26 cellular contexts compared by ENCODE assay signal in the genomic region with DNA sequence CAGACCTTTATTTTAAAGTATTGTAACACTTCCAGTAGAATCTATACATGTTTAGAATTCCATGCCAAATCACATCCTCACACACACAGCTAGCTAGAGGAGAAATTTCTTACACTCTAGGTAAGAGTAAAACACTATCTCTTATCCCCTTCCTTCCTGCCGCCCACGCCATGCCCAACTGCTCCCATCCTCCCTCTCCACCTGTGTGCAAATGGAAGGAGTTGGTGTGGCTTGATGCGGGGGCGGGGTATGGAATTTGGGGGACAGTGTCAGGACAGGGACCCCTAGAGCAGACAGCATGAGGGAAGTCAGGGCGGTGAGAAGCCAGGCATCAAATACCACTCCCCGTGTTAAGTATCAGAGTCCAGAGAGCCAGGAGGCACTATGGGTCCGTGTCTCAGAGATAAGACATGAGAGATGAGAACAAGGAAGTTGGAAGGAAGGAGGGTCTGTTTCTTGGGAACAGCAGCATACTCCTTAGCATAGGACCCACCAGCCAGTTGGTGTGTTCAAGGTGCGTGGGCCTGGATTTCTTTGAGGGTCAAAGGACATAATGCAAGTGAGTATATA. TPM values are rescaled to one million over a fixed set of nuclear protein-coding genes. Genes with fewer than 3 reads are reported as not detected.
A peak's percentile ranks its signal among the peaks of the same experiment; 100 is the strongest.
DNase-seq lines count a peak whose midpoint lies in the region; ATAC-seq lines count a peak whose summit lies in the region.
"Had no signal": no experiment of that assay in that cellular context is flagged by ENCODE, and none has a peak within 500 bp of the region (broad histone marks: within the 10 kb centered on the region; RNA-seq: fewer than 3 reads in every experiment).

No MANE protein-coding gene starts in this region.

- no peak for ATAC-seq in activated naive CD4-positive, alpha-beta T cell treated with anti-CD3 and anti-CD28 coated beads, Interleukin-2, amount 50 U/mL, for 72 hours
- ATAC-seq in T-helper 17 cell = no peak
- ATAC-seq in naive thymus-derived CD8-positive, alpha-beta T cell = no peak
- ATAC-seq in HG03460 (IDR thresholded peaks at IDR 0.05; ENCODE audit: unreplicated experiment) = no peak
- ATAC-seq in HG03571 (IDR thresholded peaks at IDR 0.05; ENCODE audit: unreplicated experiment) = no peak
- ATAC-seq: HepG2 had no signal

- peak overlapping the region; percentile 19 for H3K4me3 Mint-ChIP-seq in activated naive CD4-positive, alpha-beta T cell treated with anti-CD3 and anti-CD28 coated beads, Interleukin-2, amount 50 U/mL, for 24 hours
- peak overlapping the region; percentile 56 for H3K4me3 Mint-ChIP-seq in T-helper 17 cell
- peak overlapping the region in 2 of 10 donors; percentile 9 to 17 for H3K4me3 Mint-ChIP-seq in naive thymus-derived CD8-positive, alpha-beta T cell
- H3K4me3 Mint-ChIP-seq: CD14-positive monocyte had no signal

- DNase-seq in activated naive CD4-positive, alpha-beta T cell treated with anti-CD3 and anti-CD28 coated beads, Interleukin-2, amount 50 U/mL, for 72 hours (ENCODE audit: low spot score in 2 of 2) = no peak
- DNase-seq in T-helper 17 cell (no peak), posterior cingulate gyrus (no peak)
- no peak for DNase-seq in naive thymus-derived CD8-positive, alpha-beta T cell
- DNase-seq: 8988T, ACHN, BE2C, DMS 273 treated with DMSO at 0.1 percent for 48 hours, DMS79 treated with DMSO at 0.1 percent for 48 hours, GF-D8, MV-4-11, NCI-H1105, NCI-H146, NCI-H1930, NCI-H2107, NCI-H446, NCI-H524 treated with DMSO at 0.1 percent for 48 hours, NCI-H774, SIG-M5 had no signal

- no peak overlapping the region for H3K27ac Mint-ChIP-seq in activated naive CD4-positive, alpha-beta T cell treated with anti-CD3 and anti-CD28 coated beads, Interleukin-2, amount 50 U/mL, for 24 hours
- no peak overlapping the region for H3K27ac Mint-ChIP-seq in activated naive CD4-positive, alpha-beta T cell treated with anti-CD3 and anti-CD28 coated beads, Interleukin-2, amount 50 U/mL, for 72 hours
- H3K27ac Mint-ChIP-seq in T-helper 17 cell = peak overlapping the region; percentile 92
- H3K27ac Mint-ChIP-seq in naive thymus-derived CD8-positive, alpha-beta T cell = peak overlapping the region in 7 of 10 donors; percentile 15 to 86 (median 46)

- H3K9me3 ChIP-seq in T-helper 17 cell (ENCODE audit: control insufficient read depth, low read length, poor library complexity, severe bottlenecking) = no peaks in the 10 kb centered on the region
- H3K9me3 ChIP-seq: BE2C had no signal

- POLR2A ChIA-PET in naive thymus-derived CD8-positive, alpha-beta T cell (lab: Charles Lee) = no interaction called here

- H3K27me3 Mint-ChIP-seq in activated naive CD4-positive, alpha-beta T cell treated with anti-CD3 and anti-CD28 coated beads, Interleukin-2, amount 50 U/mL, for 24 hours = no peaks in the 10 kb centered on the region
- H3K27me3 Mint-ChIP-seq in T-helper 17 cell = no peaks in the 10 kb centered on the region
- H3K27me3 Mint-ChIP-seq in naive thymus-derived CD8-positive, alpha-beta T cell = no peaks in the 10 kb centered on the region

- peaks cover 3% of the 10 kb centered on the region for H3K36me3 Mint-ChIP-seq in activated naive CD4-positive, alpha-beta T cell treated with anti-CD3 and anti-CD28 coated beads, Interleukin-2, amount 50 U/mL, for 24 hours
- H3K36me3 Mint-ChIP-seq in activated naive CD4-positive, alpha-beta T cell treated with anti-CD3 and anti-CD28 coated beads, Interleukin-2, amount 50 U/mL, for 72 hours = no peaks in the 10 kb centered on the region
- no peaks in the 10 kb centered on the region for H3K36me3 Mint-ChIP-seq in T-helper 17 cell (ENCODE audit: low read depth)
- H3K36me3 Mint-ChIP-seq in naive thymus-derived CD8-positive, alpha-beta T cell = peaks cover 0 to 11% (median 0%) of the 10 kb centered on the region in 3 donors

- intact Hi-C loops in posterior cingulate gyrus (cut with DNase I) = no loop called here

- no peaks in the 10 kb centered on the region for H3K9me3 Mint-ChIP-seq in activated naive CD4-positive, alpha-beta T cell treated with anti-CD3 and anti-CD28 coated beads, Interleukin-2, amount 50 U/mL, for 24 hours
- no peaks in the 10 kb centered on the region for H3K9me3 Mint-ChIP-seq in activated naive CD4-positive, alpha-beta T cell treated with anti-CD3 and anti-CD28 coated beads, Interleukin-2, amount 50 U/mL, for 72 hours
- H3K9me3 Mint-ChIP-seq in naive thymus-derived CD8-positive, alpha-beta T cell = no peaks in the 10 kb centered on the region
- H3K9me3 Mint-ChIP-seq: CD14-positive monocyte had no signal

- peaks cover 97% of the 10 kb centered on the region for H3K4me1 Mint-ChIP-seq in activated naive CD4-positive, alpha-beta T cell treated with anti-CD3 and anti-CD28 coated beads, Interleukin-2, amount 50 U/mL, for 24 hours
- peaks cover 73% of the 10 kb centered on the region for H3K4me1 Mint-ChIP-seq in T-helper 17 cell
- H3K4me1 Mint-ChIP-seq in naive thymus-derived CD8-positive, alpha-beta T cell = peaks cover 50 to 93% (median 91%) of the 10 kb centered on the region in 4 donors

RNA-seq across cellular contexts. Expression of a gene that starts 48.6 kb away (rescaled TPM):
- not detected for total RNA-seq in activated naive CD4-positive, alpha-beta T cell treated with anti-CD3 and anti-CD28 coated beads, Interleukin-2, amount 50 U/mL, for 72 hours
- total RNA-seq in T-helper 17 cell = not detected
- total RNA-seq in naive thymus-derived CD8-positive, alpha-beta T cell = under 1 TPM in 1 of 2 experiments, not detected in 1; 0.55 TPM
- polyA plus RNA-seq in naive thymus-derived CD8-positive, alpha-beta T cell = not detected
- total RNA-seq: HT1080, LHCN-M2 had no signal
- polyA plus RNA-seq: CD14-positive monocyte had no signal

Comparison
In these comparisons a context has a peak if more than half of its experiments do, and no peak if none do; other contexts are left out.
1. H3K27ac Mint-ChIP-seq: peak in T-helper 17 cell (single experiment) and naive thymus-derived CD8-positive, alpha-beta T cell (7 of 10); none in activated naive CD4-positive, alpha-beta T cell treated with anti-CD3 and anti-CD28 coated beads, Interleukin-2, amount 50 U/mL, for 24 hours (single experiment) and activated naive CD4-positive, alpha-beta T cell treated with anti-CD3 and anti-CD28 coated beads, Interleukin-2, amount 50 U/mL, for 72 hours (0 of 2).